Comparison of ENCODE assay signal across 8 cellular contexts in the genomic region with DNA sequence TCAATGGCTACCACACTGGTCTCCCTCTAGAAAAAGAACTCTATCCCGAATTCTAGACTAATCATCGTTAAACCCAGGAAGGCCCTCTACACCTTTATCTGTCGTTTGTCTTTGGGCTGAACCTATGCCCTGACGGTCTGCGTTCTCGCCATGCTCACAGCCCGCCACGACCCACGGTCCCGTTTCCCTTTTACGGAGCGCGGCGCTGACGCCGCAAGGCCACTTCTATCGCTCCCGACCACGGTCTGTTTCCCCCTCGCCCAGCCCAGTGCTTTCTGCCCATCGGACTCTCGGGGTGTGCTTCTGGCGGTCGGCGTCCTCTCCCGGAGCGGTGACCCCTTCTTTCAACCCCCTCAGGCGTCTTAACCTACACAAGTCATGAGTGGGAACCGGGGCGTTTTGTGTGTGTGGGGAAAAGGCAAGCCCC. TPM values are rescaled to one million over a fixed set of nuclear protein-coding genes. Genes with fewer than 3 reads are reported as not detected.
A peak's percentile ranks its signal among the peaks of the same experiment; 100 is the strongest.
DNase-seq lines count a peak whose midpoint lies in the region; ATAC-seq and TF ChIP-seq lines count a peak whose summit lies in the region.

No MANE protein-coding gene starts in this region.

- H3K36me3 ChIP-seq in suprapubic skin: no peaks in the 10 kb centered on the region

- no peaks in the 10 kb centered on the region for H3K9me3 ChIP-seq in suprapubic skin

- peak overlapping the region; percentile 98 for H3K4me3 Mint-ChIP-seq in activated T-helper 1 cell treated with anti-CD3 and anti-CD28 coated beads, Interleukin-12 subunit alpha, Interleukin-12 subunit beta, Interleukin-2, Interleukin-4 antibody, amounts not matched to agents 30 ng/mL and 10 ng/mL and 1 ng/mL, durations not matched to agents 14 hours and 24 hours and 36 hours
- peak overlapping the region; percentile 88 for H3K4me3 Mint-ChIP-seq in natural killer cell treated with Interleukin-12 subunit alpha and Interleukin-12 subunit beta and Interleukin-15 and Interleukin-18, amount 100 ng/mL, for 72 hours

- H3K4me1 Mint-ChIP-seq in activated T-helper 1 cell treated with anti-CD3 and anti-CD28 coated beads, Interleukin-12 subunit alpha, Interleukin-12 subunit beta, Interleukin-2, Interleukin-4 antibody, amounts not matched to agents 30 ng/mL and 10 ng/mL and 1 ng/mL, durations not matched to agents 14 hours and 24 hours and 36 hours (ENCODE audit: low read depth): peaks cover 46% of the 10 kb centered on the region
- H3K4me1 Mint-ChIP-seq in natural killer cell treated with Interleukin-12 subunit alpha and Interleukin-12 subunit beta and Interleukin-15 and Interleukin-18, amount 100 ng/mL, for 72 hours (ENCODE audit: low read depth in 2 of 2): peaks cover 25 to 37% of the 10 kb centered on the region in 2 donors

- TF ChIP-seq POLR2A in suprapubic skin (IDR thresholded peaks at IDR 0.05): no peak

- TF ChIP-seq EP300 in suprapubic skin (IDR thresholded peaks at IDR 0.05): no peak

- no peak for TF ChIP-seq CTCF in fibroblast of mammary gland (conservative IDR thresholded peaks at IDR 0.05; ENCODE audit: control insufficient read depth, insufficient read depth, low read depth, low read length)
- TF ChIP-seq CTCF in suprapubic skin (IDR thresholded peaks at IDR 0.05): no peak

- H3K27ac Mint-ChIP-seq in activated T-helper 1 cell treated with anti-CD3 and anti-CD28 coated beads, Interleukin-12 subunit alpha, Interleukin-12 subunit beta, Interleukin-2, Interleukin-4 antibody, amounts not matched to agents 30 ng/mL and 10 ng/mL and 1 ng/mL, durations not matched to agents 14 hours and 24 hours and 36 hours: peak overlapping the region; percentile 99
- H3K27ac Mint-ChIP-seq in natural killer cell treated with Interleukin-12 subunit alpha and Interleukin-12 subunit beta and Interleukin-15 and Interleukin-18, amount 100 ng/mL, for 72 hours: peak overlapping the region; percentile 77 to 93

- H3K27ac ChIP-seq in suprapubic skin: peak overlapping the region; percentile 96

- WGBS in suprapubic skin: under 1% methylated on average over 28 of the region's 30 CpGs

- no peaks in the 10 kb centered on the region for H3K9me3 Mint-ChIP-seq in activated T-helper 1 cell treated with anti-CD3 and anti-CD28 coated beads, Interleukin-12 subunit alpha, Interleukin-12 subunit beta, Interleukin-2, Interleukin-4 antibody, amounts not matched to agents 30 ng/mL and 10 ng/mL and 1 ng/mL, durations not matched to agents 14 hours and 24 hours and 36 hours
- H3K9me3 Mint-ChIP-seq in natural killer cell treated with Interleukin-12 subunit alpha and Interleukin-12 subunit beta and Interleukin-15 and Interleukin-18, amount 100 ng/mL, for 72 hours: no peaks in the 10 kb centered on the region

- H3K36me3 Mint-ChIP-seq in activated T-helper 1 cell treated with anti-CD3 and anti-CD28 coated beads, Interleukin-12 subunit alpha, Interleukin-12 subunit beta, Interleukin-2, Interleukin-4 antibody, amounts not matched to agents 30 ng/mL and 10 ng/mL and 1 ng/mL, durations not matched to agents 14 hours and 24 hours and 36 hours (ENCODE audit: low read depth): peaks cover 20% of the 10 kb centered on the region
- peaks cover 7% of the 10 kb centered on the region for H3K36me3 Mint-ChIP-seq in natural killer cell treated with Interleukin-12 subunit alpha and Interleukin-12 subunit beta and Interleukin-15 and Interleukin-18, amount 100 ng/mL, for 72 hours

- peak; percentile 32 for ATAC-seq in HG03045 (IDR thresholded peaks at IDR 0.05; ENCODE audit: unreplicated experiment)
- peak; percentile 43 to 53 for ATAC-seq in natural killer cell treated with Interleukin-12 subunit alpha and Interleukin-12 subunit beta and Interleukin-15 and Interleukin-18, amount 100 ng/mL, for 72 hours

- DNase-seq in NOMO-1 (lab: John Stamatoyannopoulos, UW; ENCODE audit: unreplicated experiment in 2 of 2) (peak; percentile 4 to 16), NOMO-1 treated with dmso at 0.1 percent for 144 hours (lab: John Stamatoyannopoulos, UW; ENCODE audit: unreplicated experiment) (no peak), NOMO-1 treated with DMSO at 0.1 percent for 48 hours (lab: John Stamatoyannopoulos, UW; ENCODE audit: unreplicated experiment) (peak; percentile 12), fibroblast of mammary gland (ENCODE audit: low read depth) (peak; percentile 15), suprapubic skin (ENCODE audit: low spot score in 2 of 2) (peak; percentile 68 to 82)
- DNase-seq in activated T-helper 1 cell treated with anti-CD3 and anti-CD28 coated beads, Interleukin-12 subunit alpha, Interleukin-12 subunit beta, Interleukin-2, Interleukin-4 antibody, amounts not matched to agents 30 ng/mL and 10 ng/mL and 1 ng/mL, durations not matched to agents 14 hours and 24 hours and 36 hours (ENCODE audit: low spot score): peak; percentile 44
- peak; percentile 70 for DNase-seq in natural killer cell treated with Interleukin-12 subunit alpha and Interleukin-12 subunit beta and Interleukin-15 and Interleukin-18, amount 100 ng/mL, for 72 hours (ENCODE audit: low spot score)

- no peaks in the 10 kb centered on the region for H3K27me3 Mint-ChIP-seq in activated T-helper 1 cell treated with anti-CD3 and anti-CD28 coated beads, Interleukin-12 subunit alpha, Interleukin-12 subunit beta, Interleukin-2, Interleukin-4 antibody, amounts not matched to agents 30 ng/mL and 10 ng/mL and 1 ng/mL, durations not matched to agents 14 hours and 24 hours and 36 hours (ENCODE audit: insufficient read depth)
- H3K27me3 Mint-ChIP-seq in natural killer cell treated with Interleukin-12 subunit alpha and Interleukin-12 subunit beta and Interleukin-15 and Interleukin-18, amount 100 ng/mL, for 72 hours: peaks cover 0 to 3% of the 10 kb centered on the region in 2 donors

- H3K4me1 ChIP-seq in suprapubic skin: peaks cover 11% of the 10 kb centered on the region

- peak overlapping the region; percentile 94 for H3K4me3 ChIP-seq in fibroblast of mammary gland (ENCODE audit: control insufficient read depth, low read depth, low read length)
- H3K4me3 ChIP-seq in suprapubic skin: peak overlapping the region; percentile 80

- H3K27me3 ChIP-seq in suprapubic skin: no peaks in the 10 kb centered on the region

- intact Hi-C loops in activated T-helper 1 cell treated with anti-CD3 and anti-CD28 coated beads, Interleukin-12 subunit alpha, Interleukin-12 subunit beta, Interleukin-2, Interleukin-4 antibody, amounts not matched to agents 30 ng/mL and 10 ng/mL and 1 ng/mL, durations not matched to agents 14 hours and 24 hours and 36 hours (cut with micrococcal nuclease): loop anchor here (1.0 to 2.0 kb wide), 5 partner anchors 51 to 195 kb away; partner anchors contain the start of gene CARNMT1

RNA-seq across cellular contexts. Expression of gene C9orf40, which starts 1.0 kb away (rescaled TPM):
- 18.1 and 18.3 TPM in 2 replicates for total RNA-seq in activated T-helper 1 cell treated with anti-CD3 and anti-CD28 coated beads, Interleukin-12 subunit alpha, Interleukin-12 subunit beta, Interleukin-2, Interleukin-4 antibody, amounts not matched to agents 30 ng/mL and 10 ng/mL and 1 ng/mL, durations not matched to agents 14 hours and 24 hours and 36 hours
- total RNA-seq in natural killer cell treated with Interleukin-12 subunit alpha and Interleukin-12 subunit beta and Interleukin-15 and Interleukin-18, amount 100 ng/mL, for 72 hours: 10 to 100 TPM; 11.6 to 15.1 TPM
- total RNA-seq in suprapubic skin: 1 to 10 TPM; 2.0 to 3.3 (median 3.0) TPM
